17 cellular contexts compared by ENCODE assay signal in genomic region chr13:42814868-42815267, GRCh38. TPM values are rescaled to one million over a fixed set of nuclear protein-coding genes. Genes with fewer than 3 reads are reported as not detected.
A peak's percentile ranks its signal among the peaks of the same experiment; 100 is the strongest.
DNase-seq lines count a peak whose midpoint lies in the region; ATAC-seq and TF ChIP-seq lines count a peak whose summit lies in the region.
"Had no signal": no experiment of that assay in that cellular context is flagged by ENCODE, and none has a peak within 500 bp of the region (broad histone marks: within the 10 kb centered on the region; RNA-seq: fewer than 3 reads in every experiment).

No MANE protein-coding gene starts in this region.

- H3K4me3 ChIP-seq in A673 (ENCODE audit: low read depth, low read length, poor library complexity, severe bottlenecking) (no peak overlapping the region), PC-9 (no peak overlapping the region), fibroblast of lung (replicated peaks in 1 of 4; ENCODE audit: control extremely low read depth in 1 of 4, insufficient read depth in 1 of 4, low read depth in 3 of 4, low read length in 4 of 4) (no peak overlapping the region), colonic mucosa (no peak overlapping the region)
- H3K4me3 ChIP-seq: BLaER1 had no signal

- H3K9me2 ChIP-seq in PC-9 (ENCODE audit: insufficient read depth): no peaks in the 10 kb centered on the region

- H3K4me1 ChIP-seq in A673 (ENCODE audit: insufficient read depth, low read length, poor library complexity, severe bottlenecking): no peaks in the 10 kb centered on the region
- H3K4me1 ChIP-seq in PC-9 (replicated peaks; ENCODE audit: insufficient read depth): peaks cover 14% of the 10 kb centered on the region
- peaks cover 12% of the 10 kb centered on the region for H3K4me1 ChIP-seq in fibroblast of lung (ENCODE audit: control insufficient read depth, extremely low read depth, insufficient read depth, low read length)
- no peaks in the 10 kb centered on the region for H3K4me1 ChIP-seq in colonic mucosa

- ATAC-seq in HG03457 (IDR thresholded peaks at IDR 0.05; ENCODE audit: unreplicated experiment): no peak
- no peak for ATAC-seq in GM21367 (IDR thresholded peaks at IDR 0.05; ENCODE audit: unreplicated experiment)
- no peak for ATAC-seq in GM19455 (IDR thresholded peaks at IDR 0.05; ENCODE audit: unreplicated experiment)

- H3K27me3 ChIP-seq in A673 (replicated peaks; ENCODE audit: insufficient read depth, low read depth, low read length, poor library complexity) (no peaks in the 10 kb centered on the region), PC-9 (ENCODE audit: insufficient read depth, low read depth) (no peaks in the 10 kb centered on the region), fibroblast of lung (ENCODE audit: control insufficient read depth, insufficient read depth, low read length) (no peaks in the 10 kb centered on the region), colonic mucosa (no peaks in the 10 kb centered on the region)
- H3K27me3 ChIP-seq: BLaER1 had no signal

- H3K79me2 ChIP-seq in PC-9 (ENCODE audit: low read depth) (no peaks in the 10 kb centered on the region), fibroblast of lung (ENCODE audit: control insufficient read depth, insufficient read depth, low read length) (no peaks in the 10 kb centered on the region)

- no peaks in the 10 kb centered on the region for H3K9me3 ChIP-seq in A673 (ENCODE audit: low read depth, low read length, poor library complexity, severe bottlenecking)
- H3K9me3 ChIP-seq in PC-9 (ENCODE audit: insufficient read depth, low read depth): no peaks in the 10 kb centered on the region
- no peaks in the 10 kb centered on the region for H3K9me3 ChIP-seq in fibroblast of lung (ENCODE audit: control insufficient read depth, insufficient read depth, low read depth, low read length)
- no peaks in the 10 kb centered on the region for H3K9me3 ChIP-seq in colonic mucosa

- H2AFZ ChIP-seq in PC-9 (no peak overlapping the region), fibroblast of lung (ENCODE audit: low read length) (no peak overlapping the region)

- H3K27ac ChIP-seq in A673 (ENCODE audit: low read depth, low read length, poor library complexity, severe bottlenecking): no peak overlapping the region
- H3K27ac ChIP-seq in PC-9: peak overlapping the region; percentile 11; the same call in 1 of the 2 replicates
- no peak overlapping the region for H3K27ac ChIP-seq in fibroblast of lung (ENCODE audit: insufficient read depth, low read length)
- no peak overlapping the region for H3K27ac ChIP-seq in colonic mucosa
- H3K27ac ChIP-seq: BLaER1 had no signal

- POLR2A ChIA-PET in A673 (lab: Charles Lee; ENCODE audit: low non-redundant PET) (no interaction called here), PC-9 (lab: Charles Lee; ENCODE audit: unreplicated experiment) (no interaction called here)

- H3K36me3 ChIP-seq in A673 (ENCODE audit: insufficient read depth, low read length, poor library complexity, severe bottlenecking): no peaks in the 10 kb centered on the region
- no peaks in the 10 kb centered on the region for H3K36me3 ChIP-seq in PC-9 (ENCODE audit: low read depth)
- no peaks in the 10 kb centered on the region for H3K36me3 ChIP-seq in fibroblast of lung (ENCODE audit: control insufficient read depth, insufficient read depth, low read length)
- H3K36me3 ChIP-seq in colonic mucosa: no peaks in the 10 kb centered on the region
- H3K36me3 ChIP-seq: BLaER1 had no signal

- H4K20me1 ChIP-seq in PC-9 (ENCODE audit: insufficient read depth) (no peaks in the 10 kb centered on the region), fibroblast of lung (ENCODE audit: control insufficient read depth, extremely low read depth, insufficient read depth, low read length) (no peaks in the 10 kb centered on the region)
- H4K20me1 ChIP-seq: BLaER1 had no signal

- H3F3A ChIP-seq in PC-9 (ENCODE audit: insufficient read depth, low read depth): peaks cover 13% of the 10 kb centered on the region; the same call in 1 of the 2 replicates

- H3K9ac ChIP-seq in fibroblast of lung (ENCODE audit: insufficient read depth, low read length): no peak overlapping the region
- no peak overlapping the region for H3K9ac ChIP-seq in colonic mucosa (ENCODE audit: low read depth in 2 of 2, low read length in 2 of 2)
- H3K9ac ChIP-seq: BLaER1 had no signal

- DNase-seq in A673 (ENCODE audit: low spot score) (peak; percentile 21), GM04503 (ENCODE audit: low read depth) (peak; percentile 59), PC-9 (peak in 1 of 2 experiments; percentile 71), fibroblast of lung (ENCODE audit: low read depth in 2 of 2) (peak; percentile 88 to 95), colonic mucosa (no peak)
- DNase-seq: activated CD4-positive, alpha-beta T cell treated with anti-CD3 and anti-CD28 coated beads, Interleukin-2, amount 50 U/mL, for 4 hours; activated naive CD4-positive, alpha-beta T cell treated with anti-CD3 and anti-CD28 coated beads, Interleukin-2, amount 10 ng/mL, durations not matched to agents 7 days and 5 days; hypothalamus; midbrain; NCI-H524 treated with DMSO at 0.1 percent for 48 hours; substantia nigra had no signal

- BruUV-seq in A673 (replicated peaks; lab: Mats Ljungman, UMichigan) (no TSS peak), PC-9 (replicated peaks; lab: Mats Ljungman, UMichigan) (no TSS peak)

- TF ChIP-seq CTCF in A673 (conservative IDR thresholded peaks at IDR 0.05; ENCODE audit: low read depth, low read length): no peak
- TF ChIP-seq CTCF in PC-9 (conservative IDR thresholded peaks at IDR 0.05): no peak
- no peak for TF ChIP-seq CTCF in fibroblast of lung (conservative IDR thresholded peaks at IDR 0.05 in 1 of 2, IDR thresholded peaks at IDR 0.05 in 1 of 2; ENCODE audit: low read depth in 1 of 2, low read length in 2 of 2)
- no peak for TF ChIP-seq CTCF in colonic mucosa (IDR thresholded peaks at IDR 0.05)

- H3K4me2 ChIP-seq in PC-9 (peak overlapping the region; percentile 28), fibroblast of lung (ENCODE audit: extremely low read depth, insufficient read depth, low read length) (no peak overlapping the region)
- H3K4me2 ChIP-seq: BLaER1 had no signal

- intact Hi-C loops in A673 (cut with micrococcal nuclease; ENCODE audit: unreplicated experiment): no loop called here
- intact Hi-C loops in PC-9 (cut with micrococcal nuclease; ENCODE audit: unreplicated experiment): no loop called here
- intact Hi-C loops in colonic mucosa (cut with DNase I): no loop called here

- CTCF ChIA-PET in A673 (lab: Charles Lee) (no interaction called here), PC-9 (lab: Charles Lee) (no interaction called here)

RNA-seq across cellular contexts. Expression of gene FAM216B, which starts 33.5 kb away (rescaled TPM):
- total RNA-seq in A673 (2021): not detected in 2 replicates
- total RNA-seq in PC-9 (2021): not detected in 2 replicates
- total RNA-seq in fibroblast of lung: under 0.01 and 0.26 TPM in 2 replicates
- polyA plus RNA-seq in fibroblast of lung: not detected in 2 replicates
- not detected in 2 replicates for polyA plus RNA-seq in fibroblast of lung (2012)
- 0.37 TPM in 1 of 2 replicates, not detected in the other for polyA minus RNA-seq in fibroblast of lung (ENCODE audit: low replicate concordance)
- under 1 TPM in 1 of 2 donors, not detected in 1; 0.08 TPM for total RNA-seq in colonic mucosa
- total RNA-seq: H1, pulmonary artery endothelial cell had no signal
- polyA plus RNA-seq: H1 had no signal
